Comparison of ENCODE assay signal across 8 cellular contexts in genomic region chr3:178001670-178002101, GRCh38.
DNase-seq lines count a peak whose midpoint lies in the region; ATAC-seq and TF ChIP-seq lines count a peak whose summit lies in the region.

No MANE protein-coding gene starts in this region.

- H3K4me3 ChIP-seq in GM06990 (replicated peaks; ENCODE audit: low read depth, low read length), result no peak overlapping the region
- no peak overlapping the region for H3K4me3 ChIP-seq in cardiac fibroblast (replicated peaks in 1 of 2; ENCODE audit: low read depth in 2 of 2, low read length in 2 of 2)

- no peaks in the 10 kb centered on the region for H3K36me3 ChIP-seq in GM06990 (ENCODE audit: control insufficient read depth, insufficient read depth, low read length)

- no peaks in the 10 kb centered on the region for H3K27me3 ChIP-seq in GM06990 (replicated peaks; ENCODE audit: control insufficient read depth, insufficient read depth, low read length)

- DNase-seq in GM06990 (ENCODE audit: extremely low read depth, insufficient read length), result peak; percentile 20
- peak; percentile 11 to 53 for DNase-seq in cardiac fibroblast (ENCODE audit: low read depth in 2 of 2)
- DNase-seq in pons (ENCODE audit: low spot score), result no peak
- DNase-seq in DMS53 (lab: John Stamatoyannopoulos, UW), result no peak
- DNase-seq in NCI-H524 treated with DMSO at 0.1 percent for 48 hours (lab: John Stamatoyannopoulos, UW), result no peak
- no peak for DNase-seq in DMS79 (lab: John Stamatoyannopoulos, UW)

- ATAC-seq in GM21381 (IDR thresholded peaks at IDR 0.05; ENCODE audit: unreplicated experiment) (peak; percentile 87), HG03565 (IDR thresholded peaks at IDR 0.05; ENCODE audit: unreplicated experiment) (peak; percentile 97)

- TF ChIP-seq CTCF in GM06990 (IDR thresholded peaks at IDR 0.05; ENCODE audit: insufficient read depth, low read length, poor library complexity, severe bottlenecking), result no peak
- TF ChIP-seq CTCF in cardiac fibroblast (IDR thresholded peaks at IDR 0.05; ENCODE audit: low read depth, low read length), result no peak

Comparison
In these comparisons a context has a peak if more than half of its experiments do, and no peak if none do; other contexts are left out.
1. DNase-seq: peak in GM06990 (single experiment) and cardiac fibroblast (2 of 2); none in pons (single experiment), DMS53 (single experiment), NCI-H524 treated with DMSO at 0.1 percent for 48 hours (single experiment) and DMS79 (single experiment).